In genomic region chr19:11963566-11964355, GRCh38 we compare ENCODE assay signal across 8 cellular contexts. TPM values are rescaled to one million over a fixed set of nuclear protein-coding genes. Genes with fewer than 3 reads are reported as not detected.
DNase-seq lines count a peak whose midpoint lies in the region; ATAC-seq and TF ChIP-seq lines count a peak whose summit lies in the region.

No MANE protein-coding gene starts in this region.

- H3K9me3 ChIP-seq in CD8-positive, alpha-beta T cell (ENCODE audit: low read length) = no peaks in the 10 kb centered on the region
- peaks cover 8% of the 10 kb centered on the region for H3K9me3 ChIP-seq in neuron (ENCODE audit: low read length)

- no peaks in the 10 kb centered on the region for H3K27me3 Mint-ChIP-seq in CD8-positive, alpha-beta T cell (ENCODE audit: low read depth)
- no peaks in the 10 kb centered on the region for H3K27me3 Mint-ChIP-seq in activated T-helper 2 cell treated with anti-CD3 and anti-CD28 coated beads, Interferon-gamma antibody, Interleukin-2, Interleukin-4, amounts not matched to agents 10 μg/mL and 5 μg/mL and 100 μg/mL, durations not matched to agents 14 hours and 24 hours and 36 hours (ENCODE audit: low read depth)
- no peaks in the 10 kb centered on the region for H3K27me3 Mint-ChIP-seq in stimulated activated naive CD8-positive, alpha-beta T cell treated with anti-CD3 and anti-CD28 coated beads, Interleukin-15, amount 100 ng/mL, for 72 hours

- peaks cover 13% of the 10 kb centered on the region for H3K4me1 ChIP-seq in CD8-positive, alpha-beta T cell (ENCODE audit: insufficient read depth, low read length)
- H3K4me1 ChIP-seq in foreskin keratinocyte (no peaks in the 10 kb centered on the region), neuron (ENCODE audit: insufficient read depth, low read length) (peaks cover 14% of the 10 kb centered on the region)

- peak overlapping the region; percentile 69 for H3K4me3 ChIP-seq in CD8-positive, alpha-beta T cell (ENCODE audit: low read depth, low read length)
- H3K4me3 ChIP-seq in HL-60 (replicated peaks; ENCODE audit: insufficient read depth, low read length) (no peak overlapping the region), neuron (ENCODE audit: low read length) (peak overlapping the region; percentile 59)

- intact Hi-C loops in CD8-positive, alpha-beta T cell (cut with DNase I, micrococcal nuclease) = loop anchor here (1.0 to 10.0 kb wide), 9 partner anchors 25 to 199 kb away; partner anchors contain the start of genes ZNF491 (in 1 of the 2) and ZNF878 (in 1 of the 2)
- intact Hi-C loops in activated T-helper 2 cell treated with anti-CD3 and anti-CD28 coated beads, Interferon-gamma antibody, Interleukin-2, Interleukin-4, amounts not matched to agents 10 μg/mL and 5 μg/mL and 100 μg/mL, durations not matched to agents 14 hours and 24 hours and 36 hours (cut with micrococcal nuclease) = loop anchor here (1.0 to 10.0 kb wide), 3 partner anchors 24 to 91 kb away; partner anchors contain the start of genes ZNF700 and ZNF878

- peaks cover 30% of the 10 kb centered on the region for H3K4me1 Mint-ChIP-seq in CD8-positive, alpha-beta T cell (ENCODE audit: low read depth)
- H3K4me1 Mint-ChIP-seq in activated T-helper 2 cell treated with anti-CD3 and anti-CD28 coated beads, Interferon-gamma antibody, Interleukin-2, Interleukin-4, amounts not matched to agents 10 μg/mL and 5 μg/mL and 100 μg/mL, durations not matched to agents 14 hours and 24 hours and 36 hours (ENCODE audit: low read depth) = peaks cover 17% of the 10 kb centered on the region
- H3K4me1 Mint-ChIP-seq in stimulated activated naive CD8-positive, alpha-beta T cell treated with anti-CD3 and anti-CD28 coated beads, Interleukin-15, amount 100 ng/mL, for 72 hours = peaks cover 36% of the 10 kb centered on the region

- DNase-seq in CD8-positive, alpha-beta T cell = peak; percentile 47 to 83 (median 75)
- peak in 1 of 2 experiments; percentile 62 for DNase-seq in HL-60 (ENCODE audit: low read depth in 1 of 2, low spot score in 1 of 2)
- peak; percentile 65 for DNase-seq in RPMI7951 (ENCODE audit: low read depth)
- peak; percentile 46 for DNase-seq in activated T-helper 2 cell treated with anti-CD3 and anti-CD28 coated beads, Interferon-gamma antibody, Interleukin-2, Interleukin-4, amounts not matched to agents 10 μg/mL and 5 μg/mL and 100 μg/mL, durations not matched to agents 14 hours and 24 hours and 36 hours (ENCODE audit: low spot score)
- peak in 1 of 2 donors; percentile 33 for DNase-seq in foreskin keratinocyte
- peak; percentile 72 to 75 for DNase-seq in stimulated activated naive CD8-positive, alpha-beta T cell treated with anti-CD3 and anti-CD28 coated beads, Interleukin-15, amount 100 ng/mL, for 72 hours

- POLR2A ChIA-PET in CD8-positive, alpha-beta T cell (lab: Charles Lee) = interaction anchor here (0.6 to 2.8 kb wide), 5 partner anchors 9 to 546 kb away, joined by 3 to 22 read pairs (median 5); partner anchors contain the start of gene ZNF700

- no peaks in the 10 kb centered on the region for H3K36me3 ChIP-seq in CD8-positive, alpha-beta T cell (ENCODE audit: insufficient read depth, low read length)
- H3K36me3 ChIP-seq in neuron (ENCODE audit: insufficient read depth, low read length) = peaks cover 6% of the 10 kb centered on the region

- H2AFZ ChIP-seq in neuron (ENCODE audit: low read depth, low read length) = no peak overlapping the region

- peak overlapping the region; percentile 97 for H3K4me3 Mint-ChIP-seq in CD8-positive, alpha-beta T cell
- peak overlapping the region; percentile 83 for H3K4me3 Mint-ChIP-seq in activated T-helper 2 cell treated with anti-CD3 and anti-CD28 coated beads, Interferon-gamma antibody, Interleukin-2, Interleukin-4, amounts not matched to agents 10 μg/mL and 5 μg/mL and 100 μg/mL, durations not matched to agents 14 hours and 24 hours and 36 hours (ENCODE audit: low read depth)
- peak overlapping the region; percentile 91 to 96 for H3K4me3 Mint-ChIP-seq in stimulated activated naive CD8-positive, alpha-beta T cell treated with anti-CD3 and anti-CD28 coated beads, Interleukin-15, amount 100 ng/mL, for 72 hours

- peak overlapping the region; percentile 80 for H3K27ac ChIP-seq in CD8-positive, alpha-beta T cell (ENCODE audit: low read depth, low read length)
- H3K27ac ChIP-seq in HL-60 (replicated peaks) = no peak overlapping the region; the same call in 1 of the 2 replicates
- H3K27ac ChIP-seq in foreskin keratinocyte = no peak overlapping the region

- H3K27ac Mint-ChIP-seq in CD8-positive, alpha-beta T cell = peak overlapping the region; percentile 98
- H3K27ac Mint-ChIP-seq in activated T-helper 2 cell treated with anti-CD3 and anti-CD28 coated beads, Interferon-gamma antibody, Interleukin-2, Interleukin-4, amounts not matched to agents 10 μg/mL and 5 μg/mL and 100 μg/mL, durations not matched to agents 14 hours and 24 hours and 36 hours = peak overlapping the region; percentile 82
- peak overlapping the region; percentile 63 to 68 for H3K27ac Mint-ChIP-seq in stimulated activated naive CD8-positive, alpha-beta T cell treated with anti-CD3 and anti-CD28 coated beads, Interleukin-15, amount 100 ng/mL, for 72 hours

- no peaks in the 10 kb centered on the region for H3K9me3 Mint-ChIP-seq in CD8-positive, alpha-beta T cell
- peaks cover 20% of the 10 kb centered on the region for H3K9me3 Mint-ChIP-seq in activated T-helper 2 cell treated with anti-CD3 and anti-CD28 coated beads, Interferon-gamma antibody, Interleukin-2, Interleukin-4, amounts not matched to agents 10 μg/mL and 5 μg/mL and 100 μg/mL, durations not matched to agents 14 hours and 24 hours and 36 hours
- peaks cover 5 to 11% of the 10 kb centered on the region in 2 donors for H3K9me3 Mint-ChIP-seq in stimulated activated naive CD8-positive, alpha-beta T cell treated with anti-CD3 and anti-CD28 coated beads, Interleukin-15, amount 100 ng/mL, for 72 hours

- peak; percentile 37 for ATAC-seq in CD8-positive, alpha-beta T cell
- ATAC-seq in foreskin keratinocyte (peak; percentile 45), HG03108 (IDR thresholded peaks at IDR 0.05; ENCODE audit: unreplicated experiment) (no peak)
- ATAC-seq in stimulated activated naive CD8-positive, alpha-beta T cell treated with anti-CD3 and anti-CD28 coated beads, Interleukin-15, amount 100 ng/mL, for 72 hours = peak; percentile 51

- CTCF ChIA-PET in CD8-positive, alpha-beta T cell (lab: Charles Lee) = interaction anchor here (0.7 to 4.0 kb wide), 26 partner anchors 9 to 177 kb away, joined by 3 to 76 read pairs (median 5); partner anchors contain the start of genes ZNF20, ZNF439, ZNF491 and ZNF700

- H3K27me3 ChIP-seq in CD8-positive, alpha-beta T cell (ENCODE audit: insufficient read depth, low read length) = no peaks in the 10 kb centered on the region
- H3K27me3 ChIP-seq in HL-60 (ENCODE audit: insufficient read depth, poor library complexity, severe bottlenecking) (no peaks in the 10 kb centered on the region), foreskin keratinocyte (no peaks in the 10 kb centered on the region), neuron (ENCODE audit: insufficient read depth, low read length) (no peaks in the 10 kb centered on the region)

- peak; percentile 90 for TF ChIP-seq CTCF in CD8-positive, alpha-beta T cell (IDR thresholded peaks at IDR 0.05)
- TF ChIP-seq CTCF in HL-60 (IDR thresholded peaks at IDR 0.05; ENCODE audit: insufficient read depth, low read length) = peak; percentile 8
- peak; percentile 70 for TF ChIP-seq CTCF in foreskin keratinocyte (conservative IDR thresholded peaks at IDR 0.05)

- H3K36me3 Mint-ChIP-seq in CD8-positive, alpha-beta T cell = peaks cover 3% of the 10 kb centered on the region
- H3K36me3 Mint-ChIP-seq in activated T-helper 2 cell treated with anti-CD3 and anti-CD28 coated beads, Interferon-gamma antibody, Interleukin-2, Interleukin-4, amounts not matched to agents 10 μg/mL and 5 μg/mL and 100 μg/mL, durations not matched to agents 14 hours and 24 hours and 36 hours (ENCODE audit: low read depth) = peaks cover 4% of the 10 kb centered on the region

RNA-seq across cellular contexts. Expression of gene ZNF763, which starts 1.1 kb away (rescaled TPM):
- 1 to 10 TPM; 1.5 to 1.8 TPM for total RNA-seq in CD8-positive, alpha-beta T cell
- 1.1 and 4.7 TPM in 2 replicates for total RNA-seq in RPMI7951 (2014; rRNA removed; shearing (Covaris generic))
- 0.43 and 0.74 TPM in 2 replicates for total RNA-seq in activated T-helper 2 cell treated with anti-CD3 and anti-CD28 coated beads, Interferon-gamma antibody, Interleukin-2, Interleukin-4, amounts not matched to agents 10 μg/mL and 5 μg/mL and 100 μg/mL, durations not matched to agents 14 hours and 24 hours and 36 hours
- total RNA-seq in foreskin keratinocyte = 0.61 and 0.71 TPM in 2 replicates
- 0.34 and 0.50 TPM in 2 replicates for polyA plus RNA-seq in foreskin keratinocyte

RNA-seq across cellular contexts. Expression of gene ZNF700, which starts 38.9 kb away (rescaled TPM):
- 10 to 100 TPM; 10.8 to 10.9 TPM for total RNA-seq in CD8-positive, alpha-beta T cell
- 10.4 and 13.5 TPM in 2 replicates for total RNA-seq in RPMI7951 (2014; rRNA removed; shearing (Covaris generic))
- total RNA-seq in activated T-helper 2 cell treated with anti-CD3 and anti-CD28 coated beads, Interferon-gamma antibody, Interleukin-2, Interleukin-4, amounts not matched to agents 10 μg/mL and 5 μg/mL and 100 μg/mL, durations not matched to agents 14 hours and 24 hours and 36 hours = 14.5 and 14.6 TPM in 2 replicates
- 8.1 and 8.3 TPM in 2 replicates for total RNA-seq in foreskin keratinocyte
- 3.0 and 3.6 TPM in 2 replicates for polyA plus RNA-seq in foreskin keratinocyte

Comparison
In these comparisons a context has a peak if more than half of its experiments do, and no peak if none do; other contexts are left out.
1. CTCF ChIP-seq: peak in every context shown above with its lines; median percentile 90 in CD8-positive, alpha-beta T cell; 70 in foreskin keratinocyte; 8 in HL-60.